Comparison of ENCODE assay signal across 16 cellular contexts in genomic region chr2:142136571-142136970, GRCh38. TPM values are rescaled to one million over a fixed set of nuclear protein-coding genes. Genes with fewer than 3 reads are reported as not detected.
A peak's percentile ranks its signal among the peaks of the same experiment; 100 is the strongest.
DNase-seq lines count a peak whose midpoint lies in the region; ATAC-seq and TF ChIP-seq lines count a peak whose summit lies in the region.
"Had no signal": no experiment of that assay in that cellular context is flagged by ENCODE, and none has a peak within 500 bp of the region (broad histone marks: within the 10 kb centered on the region; RNA-seq: fewer than 3 reads in every experiment).

No MANE protein-coding gene starts in this region.

- no peak overlapping the region for H3K27ac Mint-ChIP-seq in activated naive CD4-positive, alpha-beta T cell treated with anti-CD3 and anti-CD28 coated beads for 36 hours
- H3K27ac Mint-ChIP-seq: CD4-positive, alpha-beta memory T cell; H9; HFFc6 had no signal

- H3K4me1 ChIP-seq in mammary epithelial cell (ENCODE audit: insufficient read depth, low read length): no peaks in the 10 kb centered on the region
- no peaks in the 10 kb centered on the region for H3K4me1 ChIP-seq in breast epithelium
- no peaks in the 10 kb centered on the region for H3K4me1 ChIP-seq in foreskin keratinocyte
- H3K4me1 ChIP-seq in thyroid gland: peaks cover 0 to 7% of the 10 kb centered on the region in 2 donors

- H3K4me3 Mint-ChIP-seq in activated naive CD4-positive, alpha-beta T cell treated with anti-CD3 and anti-CD28 coated beads for 36 hours: no peak overlapping the region
- H3K4me3 Mint-ChIP-seq: CD4-positive, alpha-beta memory T cell; H9; HFFc6 had no signal

- H3K36me3 Mint-ChIP-seq in activated naive CD4-positive, alpha-beta T cell treated with anti-CD3 and anti-CD28 coated beads for 36 hours (ENCODE audit: low read depth): no peaks in the 10 kb centered on the region
- H3K36me3 Mint-ChIP-seq: CD4-positive, alpha-beta memory T cell had no signal

- CTCF ChIA-PET in mammary epithelial cell (lab: Charles Lee; ENCODE audit: low non-redundant PET): interaction anchor here (0.6 kb wide), 1 partner anchor 472 kb away, joined by 9 read pairs; no protein-coding TSS in a partner anchor
- CTCF ChIA-PET in activated naive CD4-positive, alpha-beta T cell treated with anti-CD3 and anti-CD28 coated beads for 36 hours (lab: Charles Lee): no interaction called here

- H3K9me3 ChIP-seq in mammary epithelial cell (replicated peaks; ENCODE audit: insufficient read depth, low read length) (no peaks in the 10 kb centered on the region), breast epithelium (no peaks in the 10 kb centered on the region), thyroid gland (no peaks in the 10 kb centered on the region)

- no peaks in the 10 kb centered on the region for H4K20me1 ChIP-seq in mammary epithelial cell (ENCODE audit: insufficient read depth, low read length)

- no peaks in the 10 kb centered on the region for H3K27me3 ChIP-seq in mammary epithelial cell (ENCODE audit: insufficient read depth, low read length)
- peaks cover 0 to 6% of the 10 kb centered on the region in 2 donors for H3K27me3 ChIP-seq in breast epithelium
- no peaks in the 10 kb centered on the region for H3K27me3 ChIP-seq in foreskin keratinocyte
- H3K27me3 ChIP-seq in thyroid gland: no peaks in the 10 kb centered on the region

- TF ChIP-seq CTCF in mammary epithelial cell (conservative IDR thresholded peaks at IDR 0.05 in 1 of 2, IDR thresholded peaks at IDR 0.05 in 1 of 2; ENCODE audit: extremely low read depth in 1 of 2, insufficient read depth in 1 of 2, low read depth in 1 of 2, low read length in 2 of 2): no peak
- TF ChIP-seq CTCF in breast epithelium (IDR thresholded peaks at IDR 0.05): no peak
- no peak for TF ChIP-seq CTCF in foreskin keratinocyte (conservative IDR thresholded peaks at IDR 0.05)
- no peak for TF ChIP-seq CTCF in thyroid gland (IDR thresholded peaks at IDR 0.05)

- in situ Hi-C loops in mammary epithelial cell (cut with MboI; ENCODE audit: low sequenced_read_pairs in 2 of 2): no loop called here

- BruUV-seq in mammary epithelial cell (replicated peaks; lab: Mats Ljungman, UMichigan): no TSS peak

- H3K9ac ChIP-seq in mammary epithelial cell (ENCODE audit: insufficient read depth, low read length): no peak overlapping the region

- H3K27me3 Mint-ChIP-seq in activated naive CD4-positive, alpha-beta T cell treated with anti-CD3 and anti-CD28 coated beads for 36 hours (ENCODE audit: low read depth): peaks cover 8% of the 10 kb centered on the region

- no peaks in the 10 kb centered on the region for H3K79me2 ChIP-seq in mammary epithelial cell (ENCODE audit: insufficient read depth, low read length)

- no peak for TF ChIP-seq POLR2A in breast epithelium (IDR thresholded peaks at IDR 0.05)
- no peak for TF ChIP-seq POLR2A in thyroid gland (IDR thresholded peaks at IDR 0.05)

- peak; percentile 19 for DNase-seq in mammary epithelial cell
- no peak for DNase-seq in breast epithelium (ENCODE audit: low spot score in 2 of 2)
- DNase-seq in HCEC 1CT: peak; percentile 51
- DNase-seq in foreskin keratinocyte: peak; percentile 16 to 41
- DNase-seq in thyroid gland: no peak
- DNase-seq in activated naive CD4-positive, alpha-beta T cell treated with anti-CD3 and anti-CD28 coated beads for 36 hours: no peak
- DNase-seq: C1 segment of cervical spinal cord; Calu3; CD4-positive, alpha-beta memory T cell; COR-L47; DMS53; DMS79 treated with DMSO at 0.1 percent for 48 hours; H9; HFFc6 had no signal

- peaks cover under 1% of the 10 kb centered on the region for H3K4me1 Mint-ChIP-seq in activated naive CD4-positive, alpha-beta T cell treated with anti-CD3 and anti-CD28 coated beads for 36 hours (ENCODE audit: low read depth)
- H3K4me1 Mint-ChIP-seq: CD4-positive, alpha-beta memory T cell had no signal

- H3K4me3 ChIP-seq in mammary epithelial cell (replicated peaks in 1 of 3; ENCODE audit: insufficient read depth in 1 of 3, low read depth in 2 of 3, low read length in 3 of 3) (no peak overlapping the region), breast epithelium (no peak overlapping the region), thyroid gland (replicated peaks in 1 of 3) (no peak overlapping the region)

- H3K27ac ChIP-seq in mammary epithelial cell (ENCODE audit: insufficient read depth, low read depth, low read length) (no peak overlapping the region), breast epithelium (no peak overlapping the region), foreskin keratinocyte (no peak overlapping the region), thyroid gland (no peak overlapping the region)

- intact Hi-C loops in mammary epithelial cell (cut with micrococcal nuclease): loop anchor here (10.0 kb wide), 5 partner anchors 142 to 1242 kb away; no protein-coding TSS in a partner anchor
- intact Hi-C loops in breast epithelium (cut with DNase I; ENCODE audit: low total_unique reads): no loop called here
- intact Hi-C loops in thyroid gland (cut with DNase I): no loop called here
- intact Hi-C loops in activated naive CD4-positive, alpha-beta T cell treated with anti-CD3 and anti-CD28 coated beads for 36 hours (cut with micrococcal nuclease): no loop called here

- H3K36me3 ChIP-seq in mammary epithelial cell (ENCODE audit: insufficient read depth, low read length): no peaks in the 10 kb centered on the region
- no peaks in the 10 kb centered on the region for H3K36me3 ChIP-seq in breast epithelium
- no peaks in the 10 kb centered on the region for H3K36me3 ChIP-seq in thyroid gland

- no peaks in the 10 kb centered on the region for H3K9me3 Mint-ChIP-seq in activated naive CD4-positive, alpha-beta T cell treated with anti-CD3 and anti-CD28 coated beads for 36 hours
- H3K9me3 Mint-ChIP-seq: H9, HFFc6 had no signal

- no peak overlapping the region for H2AFZ ChIP-seq in mammary epithelial cell (ENCODE audit: low read depth, low read length)

- H3K4me2 ChIP-seq in mammary epithelial cell (ENCODE audit: insufficient read depth, low read depth, low read length): no peak overlapping the region

- dilution Hi-C loops in mammary epithelial cell (cut with HindIII; ENCODE audit: low sequenced_read_pairs): no loop called here

- peak; percentile 53 for ATAC-seq in foreskin keratinocyte

RNA-seq across cellular contexts. Expression of gene LRP1B, which starts 5.8 kb away (rescaled TPM):
- 1 to 10 TPM in 1 of 2 donors, under 1 TPM in 1; 0.16 to 5.0 TPM for total RNA-seq in mammary epithelial cell
- polyA plus RNA-seq in mammary epithelial cell: 0.03 TPM
- not detected for polyA minus RNA-seq in mammary epithelial cell
- 10 to 100 TPM in 2 of 3 donors, 1 to 10 TPM in 1; 2.3 to 29.8 (median 21.8) TPM for total RNA-seq in breast epithelium
- 0.10 TPM in 1 of 2 replicates, not detected in the other for total RNA-seq in foreskin keratinocyte
- polyA plus RNA-seq in foreskin keratinocyte: 0.02 TPM in 1 of 2 replicates, not detected in the other
- 10 to 100 TPM; 37.1 to 82.7 (median 50.9) TPM for total RNA-seq in thyroid gland
- not detected for total RNA-seq in activated naive CD4-positive, alpha-beta T cell treated with anti-CD3 and anti-CD28 coated beads for 36 hours
- total RNA-seq: CD4-positive, alpha-beta memory T cell; Daoy; H1; H9; HFFc6 had no signal
- polyA plus RNA-seq: CD4-positive, alpha-beta memory T cell had no signal

Comparison
In these comparisons a context has a peak if more than half of its experiments do, and no peak if none do; other contexts are left out.
1. DNase-seq: peak in mammary epithelial cell (single experiment), HCEC 1CT (single experiment) and foreskin keratinocyte (2 of 2); none in breast epithelium (0 of 2), thyroid gland (0 of 2) and activated naive CD4-positive, alpha-beta T cell treated with anti-CD3 and anti-CD28 coated beads for 36 hours (single experiment).